Comparison of ENCODE assay signal across 8 cellular contexts in the genomic region with DNA sequence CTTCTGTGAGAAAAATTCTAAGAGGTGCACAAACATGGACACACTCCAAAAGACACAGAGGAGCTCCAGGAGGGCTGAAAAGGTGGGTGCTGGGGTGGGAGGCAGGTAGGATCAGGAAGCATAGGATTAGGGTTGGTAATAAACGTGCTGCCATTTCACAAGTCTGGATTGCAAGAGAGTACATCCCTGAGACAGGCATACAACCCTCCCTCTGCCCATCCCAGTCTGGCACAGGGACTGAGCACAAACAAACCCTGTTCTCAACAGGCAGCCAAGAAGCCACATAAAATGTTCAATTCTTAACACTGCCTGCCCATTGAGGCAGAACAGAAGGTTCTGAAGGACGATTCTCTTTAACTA. TPM values are rescaled to one million over a fixed set of nuclear protein-coding genes. Genes with fewer than 3 reads are reported as not detected.
A peak's percentile ranks its signal among the peaks of the same experiment; 100 is the strongest.
DNase-seq lines count a peak whose midpoint lies in the region; ATAC-seq and TF ChIP-seq lines count a peak whose summit lies in the region.

No MANE protein-coding gene starts in this region.

- H3K36me3 Mint-ChIP-seq in activated naive CD4-positive, alpha-beta T cell treated with anti-CD3 and anti-CD28 coated beads, Interleukin-2, amount 10 ng/mL, durations not matched to agents 7 days and 5 days: peaks cover 5% of the 10 kb centered on the region
- peaks cover 15% of the 10 kb centered on the region for H3K36me3 Mint-ChIP-seq in MCF 10A (ENCODE audit: insufficient read depth, unreplicated experiment)

- H3K27me3 Mint-ChIP-seq in activated naive CD4-positive, alpha-beta T cell treated with anti-CD3 and anti-CD28 coated beads, Interleukin-2, amount 10 ng/mL, durations not matched to agents 7 days and 5 days: no peaks in the 10 kb centered on the region
- H3K27me3 Mint-ChIP-seq in MCF 10A (ENCODE audit: insufficient read depth, unreplicated experiment): no peaks in the 10 kb centered on the region

- DNase-seq in activated naive CD4-positive, alpha-beta T cell treated with anti-CD3 and anti-CD28 coated beads, Interleukin-2, amount 10 ng/mL, durations not matched to agents 7 days and 5 days: no peak
- DNase-seq in activated naive CD4-positive, alpha-beta T cell treated with anti-CD3 and anti-CD28 coated beads, Interleukin-2, amount 50 U/mL, for 16 hours: no peak
- DNase-seq in MCF 10A (ENCODE audit: unreplicated experiment) (peak; percentile 86), osteoblast (ENCODE audit: insufficient read length, low spot score, missing footprints) (no peak), RPMI8226 (no peak), HEK293T (ENCODE audit: extremely low spot score) (no peak), foreskin fibroblast (no peak)

- peak overlapping the region; percentile 81 for H3K4me2 ChIP-seq in osteoblast (ENCODE audit: insufficient read depth, low read length)

- peak overlapping the region; percentile 60 for H3K27ac ChIP-seq in osteoblast (ENCODE audit: low read depth, low read length)

- H2AFZ ChIP-seq in osteoblast (ENCODE audit: low read length): peak overlapping the region; percentile 69

- no peaks in the 10 kb centered on the region for H3K36me3 ChIP-seq in osteoblast (ENCODE audit: insufficient read depth, low read length)

- peaks cover 1% of the 10 kb centered on the region for H3K79me2 ChIP-seq in osteoblast (ENCODE audit: insufficient read depth, low read length)

- no peaks in the 10 kb centered on the region for H3K9me3 ChIP-seq in osteoblast (ENCODE audit: low read depth, low read length)

- H3K27me3 ChIP-seq in osteoblast (ENCODE audit: insufficient read depth, low read length): no peaks in the 10 kb centered on the region

- peaks cover 28% of the 10 kb centered on the region for H3K4me1 Mint-ChIP-seq in activated naive CD4-positive, alpha-beta T cell treated with anti-CD3 and anti-CD28 coated beads, Interleukin-2, amount 10 ng/mL, durations not matched to agents 7 days and 5 days
- peaks cover 31% of the 10 kb centered on the region for H3K4me1 Mint-ChIP-seq in MCF 10A (ENCODE audit: insufficient read depth, unreplicated experiment)

- ATAC-seq in HG03378 (IDR thresholded peaks at IDR 0.05; ENCODE audit: unreplicated experiment): peak; percentile 13

- POLR2A ChIA-PET in MCF 10A (lab: Yijun Ruan, JAX): interaction anchor here (0.8 to 5.0 kb wide), 14 partner anchors 9 to 382 kb away, joined by 3 to 95 read pairs (median 6); a partner anchor contains a TSS
- POLR2A ChIA-PET in HEK293T (lab: Yijun Ruan, JAX): interaction anchor here (1.1 kb wide), 1 partner anchor 15 kb away, joined by 3 read pairs; no protein-coding TSS in a partner anchor

- intact Hi-C loops in MCF 10A (cut with micrococcal nuclease): loop anchor here (1.0 to 2.0 kb wide), 2 partner anchors 13 to 19 kb away; no protein-coding TSS in a partner anchor

- CTCF ChIA-PET in activated naive CD4-positive, alpha-beta T cell treated with anti-CD3 and anti-CD28 coated beads, Interleukin-2, amount 10 ng/mL, durations not matched to agents 7 days and 5 days (lab: Charles Lee): interaction anchor here (1.4 kb wide), 1 partner anchor 42 kb away, joined by 3 read pairs; no protein-coding TSS in a partner anchor
- CTCF ChIA-PET in MCF 10A (lab: Yijun Ruan, JAX): interaction anchor here (1.0 kb wide), 1 partner anchor 12 kb away, joined by 3 read pairs; no protein-coding TSS in a partner anchor
- CTCF ChIA-PET in HEK293T (lab: Yijun Ruan, JAX): no interaction called here

- H3K4me3 ChIP-seq in osteoblast (ENCODE audit: insufficient read depth, low read length) (peak overlapping the region; percentile 54), foreskin fibroblast (ENCODE audit: low read depth in 1 of 2, low read length in 2 of 2) (no peak overlapping the region)

- no peaks in the 10 kb centered on the region for H4K20me1 ChIP-seq in osteoblast (ENCODE audit: insufficient read depth, low read length)

- peaks cover 19% of the 10 kb centered on the region for H3K4me1 ChIP-seq in osteoblast (ENCODE audit: insufficient read depth, low read length)

- TF ChIP-seq CTCF in MCF 10A (IDR thresholded peaks at IDR 0.05; ENCODE audit: unreplicated experiment): no peak
- no peak for TF ChIP-seq CTCF in osteoblast (IDR thresholded peaks at IDR 0.05; ENCODE audit: extremely low read depth, low read depth, low read length)
- no peak for TF ChIP-seq CTCF in foreskin fibroblast (IDR thresholded peaks at IDR 0.05; ENCODE audit: low read depth, low read length)

- no peak overlapping the region for H3K4me3 Mint-ChIP-seq in activated naive CD4-positive, alpha-beta T cell treated with anti-CD3 and anti-CD28 coated beads, Interleukin-2, amount 10 ng/mL, durations not matched to agents 7 days and 5 days
- peak overlapping the region; percentile 51 for H3K4me3 Mint-ChIP-seq in MCF 10A (ENCODE audit: unreplicated experiment)

- BruUV-seq in MCF 10A (replicated peaks; lab: Mats Ljungman, UMichigan): TSS peak; percentile 70

- no peaks in the 10 kb centered on the region for H3K9me3 Mint-ChIP-seq in activated naive CD4-positive, alpha-beta T cell treated with anti-CD3 and anti-CD28 coated beads, Interleukin-2, amount 10 ng/mL, durations not matched to agents 7 days and 5 days
- no peaks in the 10 kb centered on the region for H3K9me3 Mint-ChIP-seq in MCF 10A (ENCODE audit: unreplicated experiment)

- peak overlapping the region; percentile 95 for H3K27ac Mint-ChIP-seq in activated naive CD4-positive, alpha-beta T cell treated with anti-CD3 and anti-CD28 coated beads, Interleukin-2, amount 10 ng/mL, durations not matched to agents 7 days and 5 days
- peak overlapping the region; percentile 84 for H3K27ac Mint-ChIP-seq in MCF 10A (ENCODE audit: low read depth, unreplicated experiment)

TF ChIP-seq in HEK293T, 16 proteins besides CTCF, POLR2A, EP300 and RAD21:
- TF ChIP-seq L3MBTL2 (conservative IDR thresholded peaks at IDR 0.05) (no peak), NFRKB (IDR thresholded peaks at IDR 0.05) (no peak), CTBP1 (IDR thresholded peaks at IDR 0.05; ENCODE audit: borderline replicate concordance) (no peak), FOXK2 (IDR thresholded peaks at IDR 0.05) (no peak), LEF1 (IDR thresholded peaks at IDR 0.05; ENCODE audit: borderline replicate concordance) (no peak), SP1 (IDR thresholded peaks at IDR 0.05) (no peak), SUZ12 (IDR thresholded peaks at IDR 0.05) (no peak), FOXM1 (IDR thresholded peaks at IDR 0.05; ENCODE audit: borderline replicate concordance) (no peak), FOXA1 (IDR thresholded peaks at IDR 0.05) (no peak), BHLHE40 (IDR thresholded peaks at IDR 0.05; ENCODE audit: borderline replicate concordance) (no peak), ARNT (IDR thresholded peaks at IDR 0.05) (no peak), TARDBP (IDR thresholded peaks at IDR 0.05) (no peak), ZNF384 (IDR thresholded peaks at IDR 0.05) (no peak), HDGF (IDR thresholded peaks at IDR 0.05; ENCODE audit: borderline replicate concordance) (no peak), ELF4 (IDR thresholded peaks at IDR 0.05) (no peak)
- TF ChIP-seq, protein P1, sequence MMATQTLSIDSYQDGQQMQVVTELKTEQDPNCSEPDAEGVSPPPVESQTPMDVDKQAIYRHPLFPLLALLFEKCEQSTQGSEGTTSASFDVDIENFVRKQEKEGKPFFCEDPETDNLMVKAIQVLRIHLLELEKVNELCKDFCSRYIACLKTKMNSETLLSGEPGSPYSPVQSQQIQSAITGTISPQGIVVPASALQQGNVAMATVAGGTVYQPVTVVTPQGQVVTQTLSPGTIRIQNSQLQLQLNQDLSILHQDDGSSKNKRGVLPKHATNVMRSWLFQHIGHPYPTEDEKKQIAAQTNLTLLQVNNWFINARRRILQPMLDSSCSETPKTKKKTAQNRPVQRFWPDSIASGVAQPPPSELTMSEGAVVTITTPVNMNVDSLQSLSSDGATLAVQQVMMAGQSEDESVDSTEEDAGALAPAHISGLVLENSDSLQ (IDR thresholded peaks at IDR 0.05): no peak

RNA-seq across cellular contexts. Expression of a gene that starts 18.5 kb away (rescaled TPM):
- total RNA-seq in MCF 10A (2022): 40.3 and 62.4 TPM in 2 replicates
- 5.4 and 6.2 TPM in 2 replicates for total RNA-seq in osteoblast
